ENCODE assay signal across 26 cellular contexts in the genomic region with DNA sequence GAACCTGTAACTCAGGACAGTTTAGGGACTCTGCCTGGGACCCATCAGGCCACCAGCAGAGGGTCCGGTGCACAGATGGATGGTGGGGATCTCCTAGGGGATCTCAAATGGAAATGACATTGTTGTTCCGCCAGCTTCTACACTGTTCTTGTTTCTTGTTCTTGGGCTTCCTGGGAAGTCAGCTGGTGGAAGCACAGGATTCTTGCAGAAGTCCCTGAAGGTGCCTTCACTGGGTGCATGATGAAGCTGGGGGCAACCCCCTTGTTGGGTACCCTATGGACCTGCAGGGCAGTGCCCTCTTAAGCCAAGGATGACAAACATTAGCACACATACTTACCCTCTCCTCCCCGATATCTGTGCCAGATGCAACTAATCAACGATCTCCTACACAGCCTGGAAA. TPM values are rescaled to one million over a fixed set of nuclear protein-coding genes. Genes with fewer than 3 reads are reported as not detected.
"Had no signal": no experiment of that assay in that cellular context is flagged by ENCODE, and none has a peak within 500 bp of the region (broad histone marks: within the 10 kb centered on the region; RNA-seq: fewer than 3 reads in every experiment).

No MANE protein-coding gene starts in this region.

- H3K36me3 ChIP-seq: cardiac muscle cell, SJCRH30 had no signal

- H3K27me3 ChIP-seq: SJCRH30 had no signal

- H3K27ac ChIP-seq: cardiac muscle cell, SJCRH30, SK-N-MC had no signal

- H3K4me3 ChIP-seq: cardiac muscle cell, SJCRH30, SK-N-MC had no signal

- H3K4me1 ChIP-seq: SJCRH30 had no signal

- DNase-seq: activated CD4-positive, alpha-beta memory T cell treated with anti-CD3 and anti-CD28 coated beads for 36 hours; activated CD4-positive, alpha-beta T cell treated with anti-CD3 and anti-CD28 coated beads, Interleukin-2, amount 50 U/mL, for 1 hour; activated effector memory CD4-positive, alpha-beta T cell treated with anti-CD3 and anti-CD28 coated beads, Interleukin-2, amount 50 U/mL, for 16 hours; activated naive CD4-positive, alpha-beta T cell; activated naive CD4-positive, alpha-beta T cell treated with anti-CD3 and anti-CD28 coated beads, Interleukin-2, amount 50 U/mL, for 16 hours; activated naive CD8-positive, alpha-beta T cell treated with anti-CD3 and anti-CD28 coated beads for 36 hours; activated T-cell treated with anti-CD3 and anti-CD28 coated beads, Interleukin-2, amount 50 U/mL, for 1 hour; activated T-cell treated with anti-CD3 and anti-CD28 coated beads, Interleukin-2, amount 50 U/mL, for 72 hours; amniotic stem cell; aorta; NCI-H1105; NCI-H1417 treated with DMSO at 0.1 percent for 48 hours; NCI-H187 treated with DMSO at 0.1 percent for 48 hours; NCI-H2081; NCI-H2171 treated with DMSO at 0.1 percent for 48 hours; NCI-H2227 treated with DMSO at 0.1 percent for 48 hours; NCI-H446; NCI-H510A treated with DMSO at 0.1 percent for 48 hours; NCI-H774; SHP77; SJCRH30 had no signal

- H3K9me3 ChIP-seq: SJCRH30 had no signal

RNA-seq across cellular contexts. Expression of a gene that starts 18.6 kb away (rescaled TPM):
- total RNA-seq: activated naive CD8-positive, alpha-beta T cell treated with anti-CD3 and anti-CD28 coated beads for 36 hours; activated T-cell treated with anti-CD3 and anti-CD28 coated beads, Interleukin-2, amount 50 U/mL, for 72 hours; activated T-helper 17 cell treated with anti-CD3 and anti-CD28 coated beads, Interleukin-2, amount 50 U/mL, for 72 hours; RPMI7951; T-helper 1 cell treated with Interleukin-12 subunit alpha and Interleukin-12 subunit beta and Interleukin-4 antibody, amounts not matched to agents 30 ng/mL and 1 ng/mL, for 36 hours had no signal
